In genomic region chr11:24593332-24593731, GRCh38 we compare ENCODE assay signal across 22 cellular contexts.
DNase-seq lines count a peak whose midpoint lies in the region; ATAC-seq and TF ChIP-seq lines count a peak whose summit lies in the region.
"Had no signal": no experiment of that assay in that cellular context is flagged by ENCODE, and none has a peak within 500 bp of the region (broad histone marks: within the 10 kb centered on the region; RNA-seq: fewer than 3 reads in every experiment).

No MANE protein-coding gene starts in this region.

- no peaks in the 10 kb centered on the region for H3K27me3 Mint-ChIP-seq in osteocyte (ENCODE audit: unreplicated experiment)
- H3K27me3 Mint-ChIP-seq: CD4-positive, CD25-positive, alpha-beta regulatory T cell; IgD-negative memory B cell had no signal

- H3K4me3 ChIP-seq in RWPE2 (ENCODE audit: severe bottlenecking) (no peak overlapping the region), cardiac fibroblast (replicated peaks in 1 of 2; ENCODE audit: low read depth in 2 of 2, low read length in 2 of 2) (no peak overlapping the region)
- H3K4me3 ChIP-seq: GM23248, SK-N-MC had no signal

- no peak overlapping the region for H3K4me3 Mint-ChIP-seq in osteocyte (ENCODE audit: unreplicated experiment)
- H3K4me3 Mint-ChIP-seq: CD4-positive, CD25-positive, alpha-beta regulatory T cell; IgD-negative memory B cell had no signal

- H3K9me3 Mint-ChIP-seq in osteocyte (ENCODE audit: unreplicated experiment): no peaks in the 10 kb centered on the region
- peaks cover 5 to 8% of the 10 kb centered on the region in 2 donors for H3K9me3 Mint-ChIP-seq in activated naive CD4-positive, alpha-beta T cell treated with anti-CD3 and anti-CD28 coated beads, Interleukin-2, amount 50 U/mL, for 72 hours

- TF ChIP-seq CTCF in RWPE2 (IDR thresholded peaks at IDR 0.05; ENCODE audit: poor library complexity, severe bottlenecking) (no peak), cardiac fibroblast (IDR thresholded peaks at IDR 0.05; ENCODE audit: low read depth, low read length) (no peak), foreskin keratinocyte (conservative IDR thresholded peaks at IDR 0.05) (no peak), osteocyte (IDR thresholded peaks at IDR 0.05) (no peak)

- DNase-seq in RWPE2 (ENCODE audit: low spot score) (no peak), cardiac fibroblast (ENCODE audit: low read depth in 2 of 2) (peak; percentile 17 to 33), foreskin keratinocyte (peak; percentile 26 to 40), osteocyte (ENCODE audit: extremely low spot score, unreplicated experiment) (no peak), NOMO-1 (lab: John Stamatoyannopoulos, UW; ENCODE audit: unreplicated experiment in 2 of 2) (no peak), H4 (ENCODE audit: low spot score) (no peak)
- DNase-seq in activated naive CD4-positive, alpha-beta T cell treated with anti-CD3 and anti-CD28 coated beads, Interleukin-2, amount 50 U/mL, for 72 hours (ENCODE audit: low spot score in 2 of 2): no peak
- DNase-seq: CD4-positive, CD25-positive, alpha-beta regulatory T cell; COR-L47; DMS 273 treated with DMSO at 0.1 percent for 48 hours; DMS79 treated with DMSO at 0.1 percent for 48 hours; GM23248; HCEC 1CT; NCI-H1694; NCI-H2081; NCI-H2171; NCI-H345; NCI-H524; NCI-H82; SHP77 had no signal

- no peak overlapping the region for H3K27ac Mint-ChIP-seq in osteocyte (ENCODE audit: unreplicated experiment)
- no peak overlapping the region for H3K27ac Mint-ChIP-seq in activated naive CD4-positive, alpha-beta T cell treated with anti-CD3 and anti-CD28 coated beads, Interleukin-2, amount 50 U/mL, for 72 hours
- H3K27ac Mint-ChIP-seq: CD4-positive, CD25-positive, alpha-beta regulatory T cell; IgD-negative memory B cell had no signal

- H3K27me3 ChIP-seq in RWPE2 (ENCODE audit: insufficient read depth, poor library complexity, severe bottlenecking) (no peaks in the 10 kb centered on the region), foreskin keratinocyte (no peaks in the 10 kb centered on the region)

- H3K27ac ChIP-seq in RWPE2 (ENCODE audit: poor library complexity, severe bottlenecking) (no peak overlapping the region), foreskin keratinocyte (no peak overlapping the region)
- H3K27ac ChIP-seq: GM23248, SK-N-MC had no signal

- H3K9me3 ChIP-seq in RWPE2 (ENCODE audit: severe bottlenecking): no peaks in the 10 kb centered on the region

- ATAC-seq in RWPE2 (ENCODE audit: low read depth) (peak; percentile 49; the same call in 1 of the 3 replicates), foreskin keratinocyte (no peak)
- ATAC-seq in activated naive CD4-positive, alpha-beta T cell treated with anti-CD3 and anti-CD28 coated beads, Interleukin-2, amount 50 U/mL, for 72 hours: no peak

- no peaks in the 10 kb centered on the region for H3K36me3 ChIP-seq in RWPE2 (ENCODE audit: low read depth)

- H3K4me1 ChIP-seq in RWPE2 (ENCODE audit: insufficient read depth, poor library complexity, severe bottlenecking) (peaks cover 12% of the 10 kb centered on the region), foreskin keratinocyte (peaks cover 2% of the 10 kb centered on the region)

- no peaks in the 10 kb centered on the region for H3K36me3 Mint-ChIP-seq in osteocyte (ENCODE audit: unreplicated experiment)
- H3K36me3 Mint-ChIP-seq in activated naive CD4-positive, alpha-beta T cell treated with anti-CD3 and anti-CD28 coated beads, Interleukin-2, amount 50 U/mL, for 72 hours: no peaks in the 10 kb centered on the region
- H3K36me3 Mint-ChIP-seq: CD4-positive, CD25-positive, alpha-beta regulatory T cell; IgD-negative memory B cell had no signal

- H3K4me1 Mint-ChIP-seq in osteocyte (ENCODE audit: unreplicated experiment): peaks cover 25% of the 10 kb centered on the region
- H3K4me1 Mint-ChIP-seq: CD4-positive, CD25-positive, alpha-beta regulatory T cell; IgD-negative memory B cell had no signal

Comparison
In these comparisons a context has a peak if more than half of its experiments do, and no peak if none do; other contexts are left out.
1. DNase-seq: peak in cardiac fibroblast (2 of 2) and foreskin keratinocyte (2 of 2); none in RWPE2 (single experiment), osteocyte (single experiment), NOMO-1 (0 of 2), activated naive CD4-positive, alpha-beta T cell treated with anti-CD3 and anti-CD28 coated beads, Interleukin-2, amount 50 U/mL, for 72 hours (0 of 2) and H4 (single experiment).